ENCODE assay signal across 8 cellular contexts in the genomic region with DNA sequence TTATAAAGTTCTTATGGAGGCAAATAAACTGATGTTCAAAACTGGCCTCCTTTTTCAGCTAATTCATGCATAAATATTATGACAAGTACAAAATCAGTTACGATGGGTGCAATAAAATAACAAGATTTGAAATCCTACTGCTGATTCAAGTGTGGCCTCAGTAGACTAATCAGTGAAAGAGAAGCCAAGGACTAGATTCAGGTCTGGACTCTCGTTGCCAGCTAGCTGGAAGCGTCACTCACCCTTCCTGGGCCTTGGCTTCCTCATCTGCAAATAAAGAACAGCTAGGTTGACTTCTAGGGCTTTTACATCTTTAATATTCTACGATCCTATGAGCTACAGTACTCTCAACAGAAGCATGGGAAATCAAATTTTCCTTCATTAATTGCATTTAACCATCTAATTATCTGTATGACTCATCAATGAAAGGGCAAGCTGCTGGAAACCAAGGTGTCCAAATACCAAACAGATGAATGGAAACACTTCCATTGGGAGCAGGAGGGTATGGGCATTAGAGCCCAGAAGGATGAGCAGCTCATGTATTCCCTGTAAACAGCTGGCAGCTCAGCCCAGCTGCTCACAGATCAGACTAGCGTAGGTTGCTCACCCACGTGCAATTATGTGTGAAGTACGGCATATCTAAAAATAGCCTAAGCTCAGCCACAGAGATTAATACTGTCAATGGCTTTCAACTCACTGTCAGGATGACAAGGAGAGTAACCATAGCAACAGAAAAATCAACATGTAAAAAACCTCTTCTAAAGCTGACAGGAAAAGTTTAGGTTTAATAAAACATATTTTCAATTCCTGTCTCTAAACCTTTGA.
A peak's percentile ranks its signal among the peaks of the same experiment; 100 is the strongest.
DNase-seq lines count a peak whose midpoint lies in the region; ATAC-seq and FAIRE-seq lines count a peak whose summit lies in the region.

No MANE protein-coding gene starts in this region.

- DNase-seq in DMS53 treated with DMSO at 0.1 percent for 48 hours (lab: John Stamatoyannopoulos, UW; ENCODE audit: unreplicated experiment): peak; percentile 19
- DNase-seq in NCI-H1105 treated with DMSO at 0.1 percent for 48 hours (lab: John Stamatoyannopoulos, UW): peak; percentile 31
- DNase-seq in glomerular visceral epithelial cell (ENCODE audit: extremely low spot score): peak; percentile 39
- DNase-seq in urothelium cell line (ENCODE audit: low spot score): no peak
- no peak for DNase-seq in NCI-H1092 (lab: John Stamatoyannopoulos, UW)
- no peak for DNase-seq in SIG-M5 (lab: John Stamatoyannopoulos, UW)
- DNase-seq in left colon: no peak

- ATAC-seq in GM21723 (IDR thresholded peaks at IDR 0.05; ENCODE audit: unreplicated experiment) (peak; percentile 69), left colon (no peak)

- intact Hi-C loops in left colon (cut with DNase I, micrococcal nuclease): no loop called here

- no peak for FAIRE-seq in urothelium cell line (lab: Jason Lieb, UNC)

Comparison
In these comparisons a context has a peak if more than half of its experiments do, and no peak if none do; other contexts are left out.
1. DNase-seq: peak in DMS53 treated with DMSO at 0.1 percent for 48 hours (single experiment), NCI-H1105 treated with DMSO at 0.1 percent for 48 hours (single experiment) and glomerular visceral epithelial cell (single experiment); none in urothelium cell line (single experiment), NCI-H1092 (single experiment), SIG-M5 (single experiment) and left colon (0 of 2).